ENCODE assay signal across 5 cellular contexts in the genomic region with DNA sequence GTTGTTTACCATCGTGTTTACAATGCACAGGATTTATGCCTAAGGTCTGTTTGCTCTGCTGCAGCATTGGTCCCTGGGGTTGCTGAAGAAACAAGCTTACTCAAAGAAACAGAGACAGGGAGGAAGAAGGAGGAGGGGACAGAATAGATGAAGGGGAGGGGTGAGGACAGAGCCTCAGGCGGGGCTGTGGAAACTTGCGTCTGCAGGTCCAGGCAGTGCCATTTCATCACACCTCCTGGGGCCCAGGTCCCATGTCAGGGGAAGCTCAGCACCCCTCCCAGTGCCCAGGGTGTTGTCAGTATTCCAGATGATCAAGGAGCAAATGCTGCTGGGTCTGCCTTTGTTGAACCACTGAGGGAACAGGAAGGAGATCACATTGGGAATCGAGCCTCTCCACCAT.
"Had no signal": no experiment of that assay in that cellular context is flagged by ENCODE, and none has a peak within 500 bp of the region (broad histone marks: within the 10 kb centered on the region; RNA-seq: fewer than 3 reads in every experiment).

No MANE protein-coding gene starts in this region.

- H3K4me1 Mint-ChIP-seq: GM23338 had no signal

- H3K4me3 ChIP-seq: GM23338, HAP-1, K562 had no signal

- H3K36me3 ChIP-seq: HAP-1 had no signal

- H3K4me3 Mint-ChIP-seq: GM23338 had no signal

- DNase-seq: H7, IMR-90 had no signal

- H3K9me3 ChIP-seq: HAP-1 had no signal

- H3K9me3 Mint-ChIP-seq: GM23338 had no signal

- H3K27ac Mint-ChIP-seq: GM23338 had no signal

- H3K4me1 ChIP-seq: HAP-1 had no signal
